22 cellular contexts compared by ENCODE assay signal in the genomic region with DNA sequence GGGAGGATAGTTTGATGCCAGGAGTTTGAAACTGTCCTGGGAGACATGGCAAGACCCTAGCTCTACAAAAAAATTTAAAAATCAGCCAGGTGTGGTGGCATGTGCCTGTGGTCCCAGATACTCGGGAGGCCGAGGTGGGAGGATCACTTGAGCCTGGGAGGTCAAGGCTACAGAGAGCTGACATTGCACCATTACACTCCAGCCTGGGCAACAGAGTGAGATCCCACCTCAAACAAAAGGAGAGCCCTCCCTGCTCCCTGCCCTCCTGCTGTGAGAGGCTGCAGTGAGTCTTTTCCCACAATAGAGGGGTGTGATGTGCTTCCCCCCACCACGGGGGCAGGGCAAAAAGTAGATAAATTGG. TPM values are rescaled to one million over a fixed set of nuclear protein-coding genes. Genes with fewer than 3 reads are reported as not detected.
DNase-seq lines count a peak whose midpoint lies in the region; ATAC-seq, FAIRE-seq and TF ChIP-seq lines count a peak whose summit lies in the region.
"Had no signal": no experiment of that assay in that cellular context is flagged by ENCODE, and none has a peak within 500 bp of the region (broad histone marks: within the 10 kb centered on the region; RNA-seq: fewer than 3 reads in every experiment).

No MANE protein-coding gene starts in this region.

- no peaks in the 10 kb centered on the region for H3K36me3 ChIP-seq in HepG2 (replicated peaks in 1 of 2; ENCODE audit: control insufficient read depth in 1 of 2, insufficient read depth in 2 of 2, low read length in 2 of 2)
- no peaks in the 10 kb centered on the region for H3K36me3 ChIP-seq in right lobe of liver
- H3K36me3 ChIP-seq in K562 (ENCODE audit: control insufficient read depth, insufficient read depth, low read length): no peaks in the 10 kb centered on the region
- H3K36me3 ChIP-seq: HAP-1 had no signal

- H3K27me3 ChIP-seq in HepG2 (ENCODE audit: control insufficient read depth in 1 of 2, insufficient read depth in 2 of 2, low read length in 2 of 2) (no peaks in the 10 kb centered on the region; a peak in 3 of 5 replicates), right lobe of liver (no peaks in the 10 kb centered on the region), K562 (ENCODE audit: control insufficient read depth in 2 of 2, insufficient read depth in 2 of 2, low read length in 2 of 2) (peaks cover 0 to 22% of the 10 kb centered on the region in 2 experiments; a peak in 1 of 5 replicates)

- ATAC-seq in HepG2 (no peak), right lobe of liver (no peak), K562 (no peak), HG03521 (IDR thresholded peaks at IDR 0.05; ENCODE audit: unreplicated experiment) (no peak)
- ATAC-seq: GM12878 had no signal

- intact Hi-C loops in HepG2 (cut with micrococcal nuclease; ENCODE audit: unreplicated experiment): no loop called here
- intact Hi-C loops in right lobe of liver (cut with DNase I): no loop called here
- intact Hi-C loops in K562 (cut with micrococcal nuclease): no loop called here

- TF ChIP-seq CTCF in HepG2 (CRISPR knock-in tag; IDR thresholded peaks at IDR 0.05) (no peak), right lobe of liver (IDR thresholded peaks at IDR 0.05) (no peak), K562 (IDR thresholded peaks at IDR 0.05 in 2 of 3, conservative IDR thresholded peaks at IDR 0.05 in 1 of 3; ENCODE audit: insufficient read depth in 2 of 3, low read depth in 1 of 3, low read length in 3 of 3) (no peak)

- CTCF ChIA-PET in HepG2 (lab: Yijun Ruan, JAX; ENCODE audit: low intra/inter-chr PET ratio, low total read pairs): no interaction called here
- CTCF ChIA-PET in K562 (lab: Yijun Ruan, JAX; ENCODE audit: low intra/inter-chr PET ratio): no interaction called here

- no peaks in the 10 kb centered on the region for H3K79me2 ChIP-seq in HepG2 (ENCODE audit: insufficient read depth, low read length)
- no peaks in the 10 kb centered on the region for H3K79me2 ChIP-seq in K562 (ENCODE audit: control insufficient read depth, insufficient read depth, low read length)

- FAIRE-seq in HepG2 (lab: Jason Lieb, UNC) (no peak), K562 (lab: Jason Lieb, UNC) (no peak)
- FAIRE-seq: A204.1, D721Med, GM12878, GM19239, H54 had no signal

- POLR2A ChIA-PET in HepG2 (lab: Yijun Ruan, JAX) (no interaction called here), K562 (lab: Yijun Ruan, JAX) (no interaction called here)

- TF ChIP-seq RAD21 in HepG2 (CRISPR knock-in tag; IDR thresholded peaks at IDR 0.05): no peak
- no peak for TF ChIP-seq RAD21 in K562 (CRISPR knock-in tag; conservative IDR thresholded peaks at IDR 0.05 in 1 of 2, IDR thresholded peaks at IDR 0.05 in 1 of 2)

- H4K20me1 ChIP-seq in HepG2 (ENCODE audit: insufficient read depth, low read length): no peaks in the 10 kb centered on the region
- H4K20me1 ChIP-seq in K562 (replicated peaks; ENCODE audit: control insufficient read depth, insufficient read depth, low read length): no peaks in the 10 kb centered on the region

- no peaks in the 10 kb centered on the region for H3K9me1 ChIP-seq in K562 (ENCODE audit: control insufficient read depth, insufficient read depth, low read length)

- no peak overlapping the region for H2AFZ ChIP-seq in HepG2 (ENCODE audit: low read length)
- H2AFZ ChIP-seq in K562 (ENCODE audit: low read depth, low read length): no peak overlapping the region
- H2AFZ ChIP-seq: GM23338 had no signal

- H3K9me3 ChIP-seq in HepG2 (ENCODE audit: low read length): peaks cover 16% of the 10 kb centered on the region
- H3K9me3 ChIP-seq in right lobe of liver: peaks cover 0 to 4% (median 0%) of the 10 kb centered on the region in 4 donors
- peaks cover 7% of the 10 kb centered on the region for H3K9me3 ChIP-seq in K562 (replicated peaks; ENCODE audit: control insufficient read depth, insufficient read depth, low read depth, low read length)

- H3K4me3 ChIP-seq in HepG2 (replicated peaks in 1 of 3; ENCODE audit: insufficient read depth in 1 of 3, low read depth in 2 of 3, low read length in 3 of 3) (no peak overlapping the region), right lobe of liver (no peak overlapping the region), K562 (no peak overlapping the region)
- H3K4me3 ChIP-seq: BLaER1 treated with 17β-estradiol and CSF1 and Interleukin-3, amounts not matched to agents 10 nM and 100 nM; GM12878; GM23338; HAP-1 had no signal

- no TSS peak for BruUV-seq in HepG2 (replicated peaks; lab: Mats Ljungman, UMichigan)
- no TSS peak for BruUV-seq in K562 (replicated peaks; lab: Mats Ljungman, UMichigan)

- in situ Hi-C loops in HepG2 (cut with HindIII; ENCODE audit: extremely low pct_ligation_motif_present, low pct_unique_long_range_greater_than_20kb) (no loop called here), K562 (cut with MboI) (no loop called here)

- DNase-seq in HepG2 (ENCODE audit: low spot score): no peak
- no peak for DNase-seq in right lobe of liver
- DNase-seq in K562 (ENCODE audit: extremely low read depth in 1 of 4, low spot score in 3 of 4): no peak
- no peak for DNase-seq in GOT3 (lab: John Stamatoyannopoulos, UW)
- DNase-seq: CD4-positive, alpha-beta T cell; CD8-positive, alpha-beta memory T cell; DMS 273 treated with DMSO at 0.1 percent for 48 hours; DMS79; EL; GDM1 had no signal

- H3K27ac ChIP-seq in HepG2 (ENCODE audit: extremely low read length, insufficient read depth, low read length): no peak overlapping the region
- no peak overlapping the region for H3K27ac ChIP-seq in right lobe of liver
- H3K27ac ChIP-seq in K562 (ENCODE audit: extremely low read depth, low read depth, low read length): no peak overlapping the region
- H3K27ac ChIP-seq: 22Rv1 had no signal

- TF ChIP-seq POLR2A in HepG2 (IDR thresholded peaks at IDR 0.05; ENCODE audit: insufficient read depth in 1 of 2, low read depth in 2 of 2, low read length in 2 of 2) (no peak), right lobe of liver (IDR thresholded peaks at IDR 0.05) (no peak), K562 (conservative IDR thresholded peaks at IDR 0.05) (no peak)

- WGBS in HepG2 (ENCODE audit: low lambda C conversion rate): 23% methylated on average over 2 of the region's 3 CpGs
- WGBS in right lobe of liver (ENCODE audit: insufficient coverage, low coverage, low lambda C conversion rate, missing lambda C conversion rate): 72% methylated on average over 3 of the region's 3 CpGs
- WGBS in K562 (ENCODE audit: insufficient coverage, low coverage, missing lambda C conversion rate): 0% methylated on average over 3 of the region's 3 CpGs

- H3K9ac ChIP-seq in HepG2 (ENCODE audit: insufficient read depth, low read depth, low read length) (no peak overlapping the region), K562 (ENCODE audit: insufficient read depth in 1 of 2, low read depth in 2 of 2, low read length in 2 of 2) (no peak overlapping the region)

- no peak overlapping the region for H3K4me2 ChIP-seq in HepG2 (ENCODE audit: low read depth, low read length)
- no peak overlapping the region for H3K4me2 ChIP-seq in K562 (ENCODE audit: insufficient read depth, low read length)
- H3K4me2 ChIP-seq: GM23338 had no signal

- TF ChIP-seq EP300 in HepG2 (IDR thresholded peaks at IDR 0.05; ENCODE audit: low read depth in 2 of 2, low read length in 2 of 2) (no peak), HepG2 (CRISPR knock-in tag; IDR thresholded peaks at IDR 0.05; ENCODE audit: borderline replicate concordance) (no peak), K562 (IDR thresholded peaks at IDR 0.05; ENCODE audit: low read length) (no peak)

- H3K4me1 ChIP-seq in HepG2 (ENCODE audit: insufficient read depth, low read length) (peaks cover 43% of the 10 kb centered on the region), right lobe of liver (no peaks in the 10 kb centered on the region), K562 (replicated peaks in 1 of 2; ENCODE audit: control insufficient read depth in 2 of 2, insufficient read depth in 2 of 2, low read length in 2 of 2) (peaks cover 0 to 45% of the 10 kb centered on the region in 2 experiments; a peak in 3 of 5 replicates)
- H3K4me1 ChIP-seq: HAP-1 had no signal

RNA-seq across cellular contexts. Expression of a gene that starts 10.1 kb away (rescaled TPM):
- total RNA-seq in HepG2 (2016; rRNA removed; fragmentation: Illumina TruSeq; extraction: Trizol) (0.13 TPM in 1 of 2 replicates, not detected in the other), right lobe of liver (under 1 TPM in 3 of 6 experiments, not detected in 3; 0.09 to 0.80 (median 0.62) TPM), K562 (2014; rRNA removed) (not detected in 2 replicates), K562 (2014; rRNA removed; fragmentation: Illumina TruSeq; extraction: Trizol) (not detected in 2 replicates), K562 (2015; rRNA removed; fragmentation: Illumina TruSeq; extraction: Trizol) (not detected in 2 replicates), K562 (2021) (0.02 TPM in 1 of 2 replicates, not detected in the other)
- not detected in 2 replicates for total RNA-seq in HepG2 (2016; cell fraction: cytosol; rRNA removed; fragmentation: Illumina TruSeq; extraction: Trizol; ENCODE audit: low read depth)
- total RNA-seq in HepG2 (2016; cell fraction: insoluble cytoplasmic fraction; rRNA removed; fragmentation: Illumina TruSeq; extraction: Trizol): 0.09 TPM in 1 of 2 replicates, not detected in the other
- total RNA-seq in HepG2 (2016; cell fraction: membrane; rRNA removed; fragmentation: Illumina TruSeq; extraction: Trizol): 0.10 TPM in 1 of 2 replicates, not detected in the other
- 0.16 and 0.28 TPM in 2 replicates for total RNA-seq in HepG2 (2016; cell fraction: nucleus; rRNA removed; fragmentation: Illumina TruSeq; extraction: Trizol)
- polyA plus RNA-seq in HepG2 (2011; rRNA removed) (0.03 and 0.09 TPM in 2 replicates), K562 (2011; rRNA removed) (not detected in 2 replicates), K562 (2014; fragmentation: Illumina TruSeq; extraction: Trizol) (not detected in 2 replicates), K562 (2014; fragmentation: Nextera tagmentation; extraction: Ambion mirVana) (not detected), K562 (2014; rRNA removed) (not detected in 2 replicates)
- 0.01 and 0.03 TPM in 2 replicates for polyA plus RNA-seq in HepG2 (2011; cell fraction: cytosol; rRNA removed)
- 0.45 and 0.48 TPM in 2 replicates for polyA plus RNA-seq in HepG2 (2011; cell fraction: nucleus; rRNA removed)
- polyA plus RNA-seq in HepG2 (2012): 0.04 TPM in 1 of 2 replicates, not detected in the other
- polyA plus RNA-seq in HepG2 (2016; cell fraction: cytosol; fragmentation: Illumina TruSeq; extraction: Trizol; ENCODE audit: low read depth): not detected in 2 replicates
- not detected in 2 replicates for polyA plus RNA-seq in HepG2 (2016; cell fraction: insoluble cytoplasmic fraction; fragmentation: Illumina TruSeq; extraction: Trizol; ENCODE audit: low read depth)
- 0.08 TPM in 1 of 2 replicates, not detected in the other for polyA plus RNA-seq in HepG2 (2016; cell fraction: membrane; fragmentation: Illumina TruSeq; extraction: Trizol; ENCODE audit: low read depth)
- polyA plus RNA-seq in HepG2 (2016; cell fraction: nucleus; fragmentation: Illumina TruSeq; extraction: Trizol; ENCODE audit: insufficient read depth, low read depth): 0.14 and 0.17 TPM in 2 replicates
- 0.20 and 0.49 TPM in 2 replicates for polyA minus RNA-seq in HepG2 (2011; rRNA and poly(A)+ RNA removed; ENCODE audit: low replicate concordance)
- polyA minus RNA-seq in HepG2 (2011; cell fraction: cytosol; rRNA and poly(A)+ RNA removed): not detected in 2 replicates
- 0.39 and 0.50 TPM in 2 replicates for polyA minus RNA-seq in HepG2 (2011; cell fraction: nucleus; rRNA and poly(A)+ RNA removed)
- 0.53 TPM in 1 of 2 replicates, not detected in the other for total RNA-seq in K562 (2011; cell fraction: chromatin; rRNA removed; ENCODE audit: low replicate concordance)
- total RNA-seq in K562 (2011; cell fraction: nucleolus; rRNA removed): 0.13 and 0.33 TPM in 2 replicates
- 0.15 and 0.46 TPM in 2 replicates for total RNA-seq in K562 (2011; cell fraction: nucleoplasm; rRNA removed)
- 0.07 TPM in 1 of 2 replicates, not detected in the other for polyA plus RNA-seq in K562 (2011; cell fraction: cytosol; rRNA removed)
- 0.01 and 0.40 TPM in 2 replicates for polyA plus RNA-seq in K562 (2011; cell fraction: nucleus; rRNA removed)
- polyA plus RNA-seq in K562 (2012): 0.04 TPM in 1 of 2 replicates, not detected in the other
- polyA minus RNA-seq in K562 (2011; rRNA and poly(A)+ RNA removed): not detected in 2 replicates
- polyA minus RNA-seq in K562 (2011; cell fraction: cytosol; rRNA and poly(A)+ RNA removed): not detected in 2 replicates
- polyA minus RNA-seq in K562 (2011; cell fraction: nucleus; rRNA and poly(A)+ RNA removed): 0.11 and 0.27 TPM in 2 replicates
- total RNA-seq: CD4-positive, alpha-beta T cell; CD8-positive, alpha-beta memory T cell had no signal
- polyA plus RNA-seq: AG04450; CD14-positive monocyte; CD8-positive, alpha-beta memory T cell; GM23338 had no signal

RNA-seq across cellular contexts. Expression of a gene that starts 13.3 kb away (rescaled TPM):
- 0.59 and 1.0 TPM in 2 replicates for total RNA-seq in HepG2 (2016; rRNA removed; fragmentation: Illumina TruSeq; extraction: Trizol)
- 0.26 and 0.30 TPM in 2 replicates for total RNA-seq in HepG2 (2016; cell fraction: cytosol; rRNA removed; fragmentation: Illumina TruSeq; extraction: Trizol; ENCODE audit: low read depth)
- 0.55 and 1.1 TPM in 2 replicates for total RNA-seq in HepG2 (2016; cell fraction: insoluble cytoplasmic fraction; rRNA removed; fragmentation: Illumina TruSeq; extraction: Trizol)
- 0.53 and 0.72 TPM in 2 replicates for total RNA-seq in HepG2 (2016; cell fraction: membrane; rRNA removed; fragmentation: Illumina TruSeq; extraction: Trizol)
- total RNA-seq in HepG2 (2016; cell fraction: nucleus; rRNA removed; fragmentation: Illumina TruSeq; extraction: Trizol): 0.72 and 0.81 TPM in 2 replicates
- polyA plus RNA-seq in HepG2 (2011; rRNA removed): 2.4 and 3.4 TPM in 2 replicates
- polyA plus RNA-seq in HepG2 (2011; cell fraction: cytosol; rRNA removed): 1.6 and 2.7 TPM in 2 replicates
- 11.3 and 15.0 TPM in 2 replicates for polyA plus RNA-seq in HepG2 (2011; cell fraction: nucleus; rRNA removed)
- polyA plus RNA-seq in HepG2 (2012): 1.2 and 1.6 TPM in 2 replicates
- 0.28 and 0.43 TPM in 2 replicates for polyA plus RNA-seq in HepG2 (2016; cell fraction: cytosol; fragmentation: Illumina TruSeq; extraction: Trizol; ENCODE audit: low read depth)
- 0.72 and 1.2 TPM in 2 replicates for polyA plus RNA-seq in HepG2 (2016; cell fraction: insoluble cytoplasmic fraction; fragmentation: Illumina TruSeq; extraction: Trizol; ENCODE audit: low read depth)
- 0.61 and 1.2 TPM in 2 replicates for polyA plus RNA-seq in HepG2 (2016; cell fraction: membrane; fragmentation: Illumina TruSeq; extraction: Trizol; ENCODE audit: low read depth)
- 3.5 and 3.8 TPM in 2 replicates for polyA plus RNA-seq in HepG2 (2016; cell fraction: nucleus; fragmentation: Illumina TruSeq; extraction: Trizol; ENCODE audit: insufficient read depth, low read depth)
- 2.9 and 5.8 TPM in 2 replicates for polyA minus RNA-seq in HepG2 (2011; rRNA and poly(A)+ RNA removed; ENCODE audit: low replicate concordance)
- polyA minus RNA-seq in HepG2 (2011; cell fraction: cytosol; rRNA and poly(A)+ RNA removed): 1.4 and 1.6 TPM in 2 replicates
- 1.7 TPM in 2 replicates for polyA minus RNA-seq in HepG2 (2011; cell fraction: nucleus; rRNA and poly(A)+ RNA removed)
- 1 to 10 TPM; 1.3 to 4.8 (median 4.1) TPM for total RNA-seq in right lobe of liver
- total RNA-seq in K562 (2011; cell fraction: chromatin; rRNA removed; ENCODE audit: low replicate concordance): 13.9 and 58.1 TPM in 2 replicates
- 30.3 and 36.2 TPM in 2 replicates for total RNA-seq in K562 (2011; cell fraction: nucleolus; rRNA removed)
- total RNA-seq in K562 (2011; cell fraction: nucleoplasm; rRNA removed): 16.3 and 19.9 TPM in 2 replicates
- 12.7 and 16.0 TPM in 2 replicates for total RNA-seq in K562 (2014; rRNA removed)
- 0.54 and 0.76 TPM in 2 replicates for total RNA-seq in K562 (2014; rRNA removed; fragmentation: Illumina TruSeq; extraction: Trizol)
- 3.1 and 4.1 TPM in 2 replicates for total RNA-seq in K562 (2015; rRNA removed; fragmentation: Illumina TruSeq; extraction: Trizol)
- 12.4 and 14.2 TPM in 2 replicates for total RNA-seq in K562 (2021)
- 5.4 and 6.7 TPM in 2 replicates for polyA plus RNA-seq in K562 (2011; rRNA removed)
- 5.4 and 23.3 TPM in 2 replicates for polyA plus RNA-seq in K562 (2011; cell fraction: cytosol; rRNA removed)
- polyA plus RNA-seq in K562 (2011; cell fraction: nucleus; rRNA removed): 21.3 and 47.7 TPM in 2 replicates
- polyA plus RNA-seq in K562 (2012): 5.3 and 13.8 TPM in 2 replicates
- 1.9 and 5.2 TPM in 2 replicates for polyA plus RNA-seq in K562 (2014; fragmentation: Illumina TruSeq; extraction: Trizol)
- under 1 TPM; 0.04 to 0.10 TPM for polyA plus RNA-seq in K562 (2014; fragmentation: Nextera tagmentation; extraction: Ambion mirVana)
- 9.2 and 10.1 TPM in 2 replicates for polyA plus RNA-seq in K562 (2014; rRNA removed)
- 1.4 and 3.0 TPM in 2 replicates for polyA minus RNA-seq in K562 (2011; rRNA and poly(A)+ RNA removed)
- polyA minus RNA-seq in K562 (2011; cell fraction: cytosol; rRNA and poly(A)+ RNA removed): 7.8 and 9.2 TPM in 2 replicates
- 12.7 and 13.3 TPM in 2 replicates for polyA minus RNA-seq in K562 (2011; cell fraction: nucleus; rRNA and poly(A)+ RNA removed)

RNA-seq across cellular contexts. Expression of a gene that starts 49.5 kb away (rescaled TPM):
- total RNA-seq in HepG2 (2016; rRNA removed; fragmentation: Illumina TruSeq; extraction: Trizol) (5.4 and 8.0 TPM in 2 replicates), right lobe of liver (10 to 100 TPM in 3 of 6 experiments, 1 to 10 TPM in 3; 5.0 to 26.0 (median 10.4) TPM), K562 (2014; rRNA removed) (44.6 and 56.7 TPM in 2 replicates), K562 (2014; rRNA removed; fragmentation: Illumina TruSeq; extraction: Trizol) (2.2 and 3.4 TPM in 2 replicates), K562 (2015; rRNA removed; fragmentation: Illumina TruSeq; extraction: Trizol) (10.0 and 10.8 TPM in 2 replicates), K562 (2021) (25.6 and 25.8 TPM in 2 replicates)
- total RNA-seq in HepG2 (2016; cell fraction: cytosol; rRNA removed; fragmentation: Illumina TruSeq; extraction: Trizol; ENCODE audit: low read depth): 8.5 and 9.7 TPM in 2 replicates
- total RNA-seq in HepG2 (2016; cell fraction: insoluble cytoplasmic fraction; rRNA removed; fragmentation: Illumina TruSeq; extraction: Trizol): 5.7 and 10.6 TPM in 2 replicates
- total RNA-seq in HepG2 (2016; cell fraction: membrane; rRNA removed; fragmentation: Illumina TruSeq; extraction: Trizol): 8.2 and 10.5 TPM in 2 replicates
- total RNA-seq in HepG2 (2016; cell fraction: nucleus; rRNA removed; fragmentation: Illumina TruSeq; extraction: Trizol): 2.7 and 3.8 TPM in 2 replicates
- polyA plus RNA-seq in HepG2 (2011; rRNA removed) (3.4 and 4.5 TPM in 2 replicates), K562 (2011; rRNA removed) (3.1 and 3.2 TPM in 2 replicates), K562 (2014; fragmentation: Illumina TruSeq; extraction: Trizol) (2.2 and 4.2 TPM in 2 replicates), K562 (2014; fragmentation: Nextera tagmentation; extraction: Ambion mirVana) (under 1 TPM; 0.17 to 0.36 TPM), K562 (2014; rRNA removed) (22.1 and 29.8 TPM in 2 replicates)
- polyA plus RNA-seq in HepG2 (2011; cell fraction: cytosol; rRNA removed): 1.9 and 8.6 TPM in 2 replicates
- polyA plus RNA-seq in HepG2 (2011; cell fraction: nucleus; rRNA removed): 4.9 and 10.5 TPM in 2 replicates
- polyA plus RNA-seq in HepG2 (2012): 1.9 and 2.8 TPM in 2 replicates
- polyA plus RNA-seq in HepG2 (2016; cell fraction: cytosol; fragmentation: Illumina TruSeq; extraction: Trizol; ENCODE audit: low read depth): 8.4 and 8.5 TPM in 2 replicates
- 4.0 and 5.1 TPM in 2 replicates for polyA plus RNA-seq in HepG2 (2016; cell fraction: insoluble cytoplasmic fraction; fragmentation: Illumina TruSeq; extraction: Trizol; ENCODE audit: low read depth)
- polyA plus RNA-seq in HepG2 (2016; cell fraction: membrane; fragmentation: Illumina TruSeq; extraction: Trizol; ENCODE audit: low read depth): 6.4 and 6.8 TPM in 2 replicates
- 5.5 and 7.2 TPM in 2 replicates for polyA plus RNA-seq in HepG2 (2016; cell fraction: nucleus; fragmentation: Illumina TruSeq; extraction: Trizol; ENCODE audit: insufficient read depth, low read depth)
- 0.90 and 2.5 TPM in 2 replicates for polyA minus RNA-seq in HepG2 (2011; rRNA and poly(A)+ RNA removed; ENCODE audit: low replicate concordance)
- 1.3 TPM in 1 of 2 replicates, not detected in the other for polyA minus RNA-seq in HepG2 (2011; cell fraction: cytosol; rRNA and poly(A)+ RNA removed)
- 2.6 and 2.8 TPM in 2 replicates for polyA minus RNA-seq in HepG2 (2011; cell fraction: nucleus; rRNA and poly(A)+ RNA removed)
- total RNA-seq in K562 (2011; cell fraction: chromatin; rRNA removed; ENCODE audit: low replicate concordance): 3.5 and 12.0 TPM in 2 replicates
- 9.3 and 11.7 TPM in 2 replicates for total RNA-seq in K562 (2011; cell fraction: nucleolus; rRNA removed)
- total RNA-seq in K562 (2011; cell fraction: nucleoplasm; rRNA removed): 3.4 and 4.8 TPM in 2 replicates
- 7.6 and 27.3 TPM in 2 replicates for polyA plus RNA-seq in K562 (2011; cell fraction: cytosol; rRNA removed)
- polyA plus RNA-seq in K562 (2011; cell fraction: nucleus; rRNA removed): 4.2 and 7.4 TPM in 2 replicates
- polyA plus RNA-seq in K562 (2012): 8.5 and 15.9 TPM in 2 replicates
- polyA minus RNA-seq in K562 (2011; rRNA and poly(A)+ RNA removed): 0.28 TPM in 1 of 2 replicates, not detected in the other
- polyA minus RNA-seq in K562 (2011; cell fraction: cytosol; rRNA and poly(A)+ RNA removed): 2.6 and 3.4 TPM in 2 replicates
- 2.9 and 3.6 TPM in 2 replicates for polyA minus RNA-seq in K562 (2011; cell fraction: nucleus; rRNA and poly(A)+ RNA removed)

RNA-seq across cellular contexts. Expression of a gene that starts 59.4 kb away (rescaled TPM):
- total RNA-seq in HepG2 (2016; rRNA removed; fragmentation: Illumina TruSeq; extraction: Trizol) (3.6 and 7.4 TPM in 2 replicates), right lobe of liver (1 to 10 TPM in 3 of 6 experiments, under 1 TPM in 3; 0.48 to 1.6 (median 1.1) TPM), K562 (2014; rRNA removed) (37.6 and 40.1 TPM in 2 replicates), K562 (2014; rRNA removed; fragmentation: Illumina TruSeq; extraction: Trizol) (3.5 and 3.6 TPM in 2 replicates), K562 (2015; rRNA removed; fragmentation: Illumina TruSeq; extraction: Trizol) (14.6 and 15.8 TPM in 2 replicates), K562 (2021) (35.6 and 42.7 TPM in 2 replicates)
- total RNA-seq in HepG2 (2016; cell fraction: cytosol; rRNA removed; fragmentation: Illumina TruSeq; extraction: Trizol; ENCODE audit: low read depth): 2.1 TPM in 2 replicates
- 3.4 and 7.7 TPM in 2 replicates for total RNA-seq in HepG2 (2016; cell fraction: insoluble cytoplasmic fraction; rRNA removed; fragmentation: Illumina TruSeq; extraction: Trizol)
- total RNA-seq in HepG2 (2016; cell fraction: membrane; rRNA removed; fragmentation: Illumina TruSeq; extraction: Trizol): 1.7 and 2.5 TPM in 2 replicates
- total RNA-seq in HepG2 (2016; cell fraction: nucleus; rRNA removed; fragmentation: Illumina TruSeq; extraction: Trizol): 7.9 and 8.9 TPM in 2 replicates
- polyA plus RNA-seq in HepG2 (2011; rRNA removed) (3.3 and 7.2 TPM in 2 replicates), K562 (2011; rRNA removed) (9.7 and 27.8 TPM in 2 replicates), K562 (2014; fragmentation: Illumina TruSeq; extraction: Trizol) (4.7 and 13.2 TPM in 2 replicates), K562 (2014; fragmentation: Nextera tagmentation; extraction: Ambion mirVana) (1 to 10 TPM; 1.7 to 2.0 TPM), K562 (2014; rRNA removed) (40.4 and 53.0 TPM in 2 replicates)
- 1.3 and 2.2 TPM in 2 replicates for polyA plus RNA-seq in HepG2 (2011; cell fraction: cytosol; rRNA removed)
- 51.0 and 60.5 TPM in 2 replicates for polyA plus RNA-seq in HepG2 (2011; cell fraction: nucleus; rRNA removed)
- 2.6 and 4.5 TPM in 2 replicates for polyA plus RNA-seq in HepG2 (2012)
- 0.79 and 1.0 TPM in 2 replicates for polyA plus RNA-seq in HepG2 (2016; cell fraction: cytosol; fragmentation: Illumina TruSeq; extraction: Trizol; ENCODE audit: low read depth)
- 2.6 and 5.2 TPM in 2 replicates for polyA plus RNA-seq in HepG2 (2016; cell fraction: insoluble cytoplasmic fraction; fragmentation: Illumina TruSeq; extraction: Trizol; ENCODE audit: low read depth)
- polyA plus RNA-seq in HepG2 (2016; cell fraction: membrane; fragmentation: Illumina TruSeq; extraction: Trizol; ENCODE audit: low read depth): 0.66 and 0.74 TPM in 2 replicates
- 23.4 and 24.3 TPM in 2 replicates for polyA plus RNA-seq in HepG2 (2016; cell fraction: nucleus; fragmentation: Illumina TruSeq; extraction: Trizol; ENCODE audit: insufficient read depth, low read depth)
- 2.0 and 6.6 TPM in 2 replicates for polyA minus RNA-seq in HepG2 (2011; rRNA and poly(A)+ RNA removed; ENCODE audit: low replicate concordance)
- 0.62 and 0.99 TPM in 2 replicates for polyA minus RNA-seq in HepG2 (2011; cell fraction: cytosol; rRNA and poly(A)+ RNA removed)
- 8.3 and 8.4 TPM in 2 replicates for polyA minus RNA-seq in HepG2 (2011; cell fraction: nucleus; rRNA and poly(A)+ RNA removed)
- 37.4 and 149 TPM in 2 replicates for total RNA-seq in K562 (2011; cell fraction: chromatin; rRNA removed; ENCODE audit: low replicate concordance)
- 92.6 and 92.9 TPM in 2 replicates for total RNA-seq in K562 (2011; cell fraction: nucleolus; rRNA removed)
- total RNA-seq in K562 (2011; cell fraction: nucleoplasm; rRNA removed): 39.7 and 46.5 TPM in 2 replicates
- 10.5 and 13.4 TPM in 2 replicates for polyA plus RNA-seq in K562 (2011; cell fraction: cytosol; rRNA removed)
- 231 and 234 TPM in 2 replicates for polyA plus RNA-seq in K562 (2011; cell fraction: nucleus; rRNA removed)
- polyA plus RNA-seq in K562 (2012): 21.9 and 61.0 TPM in 2 replicates
- 4.8 and 5.0 TPM in 2 replicates for polyA minus RNA-seq in K562 (2011; rRNA and poly(A)+ RNA removed)
- polyA minus RNA-seq in K562 (2011; cell fraction: cytosol; rRNA and poly(A)+ RNA removed): 7.2 and 12.8 TPM in 2 replicates
- 25.8 and 55.4 TPM in 2 replicates for polyA minus RNA-seq in K562 (2011; cell fraction: nucleus; rRNA and poly(A)+ RNA removed)
- polyA plus RNA-seq: CD8-positive, alpha-beta memory T cell had no signal
